In genomic region chr19:1606138-1606651, GRCh38 we compare ENCODE assay signal across 6 cellular contexts. TPM values are rescaled to one million over a fixed set of nuclear protein-coding genes. Genes with fewer than 3 reads are reported as not detected.
DNase-seq lines count a peak whose midpoint lies in the region; ATAC-seq and TF ChIP-seq lines count a peak whose summit lies in the region.

No MANE protein-coding gene starts in this region.

- H3K4me3 ChIP-seq in breast epithelium = peak overlapping the region; percentile 84 to 96 (median 92)
- peak overlapping the region; percentile 95 for H3K4me3 ChIP-seq in neuron (ENCODE audit: low read length)

- H3K27ac Mint-ChIP-seq in H9 = peak overlapping the region; percentile 96 to 98 (median 98); a peak in 5 of 7 replicates

- H3K4me1 ChIP-seq in H9 (ENCODE audit: insufficient read depth, low read length) (no peaks in the 10 kb centered on the region), breast epithelium (peaks cover 0 to 17% of the 10 kb centered on the region in 2 donors), neuron (ENCODE audit: insufficient read depth, low read length) (peaks cover 20% of the 10 kb centered on the region)

- H3K9me3 ChIP-seq in H9 (ENCODE audit: control insufficient read depth, low read depth, low read length) (no peaks in the 10 kb centered on the region), breast epithelium (no peaks in the 10 kb centered on the region), neuron (ENCODE audit: low read length) (no peaks in the 10 kb centered on the region)

- no peak overlapping the region for H3K4ac ChIP-seq in H9 (ENCODE audit: low read depth, low read length)

- no peak overlapping the region for H3K9ac ChIP-seq in H9 (ENCODE audit: extremely low read depth, insufficient read length, low read length)

- TF ChIP-seq POLR2A in breast epithelium (IDR thresholded peaks at IDR 0.05) = no peak

- H4K8ac ChIP-seq in H9 (replicated peaks; ENCODE audit: insufficient read length, low read depth, low read length) = no peak overlapping the region

- H2AK5ac ChIP-seq in H9 (ENCODE audit: insufficient read length, low read length) = no peak overlapping the region

- H3K18ac ChIP-seq in H9 (ENCODE audit: insufficient read length, low read depth, low read length) = no peak overlapping the region

- no CpG with 5 or more reads among the region's 16 CpGs for WGBS in H9 (ENCODE audit: extremely low coverage, insufficient read length, low lambda C conversion rate)

- no peak overlapping the region for H2BK15ac ChIP-seq in H9 (ENCODE audit: low read depth, low read length)

- no peak for TF ChIP-seq CTCF in H9 (conservative IDR thresholded peaks at IDR 0.05)
- no peak for TF ChIP-seq CTCF in breast epithelium (IDR thresholded peaks at IDR 0.05)

- H3K27ac ChIP-seq in H9 (ENCODE audit: insufficient read length, low read depth, low read length) (no peak overlapping the region), breast epithelium (peak overlapping the region; percentile 89 to 91)

- no peak overlapping the region for H4K91ac ChIP-seq in H9 (ENCODE audit: insufficient read length, low read depth, low read length)

- intact Hi-C loops in breast epithelium (cut with DNase I; ENCODE audit: low total_unique reads) = no loop called here

- no peaks in the 10 kb centered on the region for H3K9me3 Mint-ChIP-seq in H9

- peaks cover 4% of the 10 kb centered on the region for H3K79me1 ChIP-seq in H9 (ENCODE audit: insufficient read depth, low read depth, low read length, poor library complexity, severe bottlenecking)

- H3K4me2 ChIP-seq in H9 (ENCODE audit: insufficient read depth, insufficient read length, low read length) = peak overlapping the region; percentile 46

- H3K23ac ChIP-seq in H9 (ENCODE audit: insufficient read length, low read depth, low read length) = no peak overlapping the region

- H3K4me1 Mint-ChIP-seq in H9 = peaks cover 13 to 19% of the 10 kb centered on the region in 2 experiments

- H4K20me1 ChIP-seq in H9 (ENCODE audit: control insufficient read depth, insufficient read depth, insufficient read length) = no peaks in the 10 kb centered on the region

- peaks cover 9% of the 10 kb centered on the region for H3K23me2 ChIP-seq in H9 (ENCODE audit: insufficient read length, low read depth, low read length, poor library complexity, severe bottlenecking)

- no peaks in the 10 kb centered on the region for H3K36me3 ChIP-seq in breast epithelium
- H3K36me3 ChIP-seq in neuron (ENCODE audit: insufficient read depth, low read length) = peaks cover 18% of the 10 kb centered on the region

- ATAC-seq in GM21825 (IDR thresholded peaks at IDR 0.05; ENCODE audit: unreplicated experiment) (no peak), HG03378 (IDR thresholded peaks at IDR 0.05; ENCODE audit: unreplicated experiment) (no peak)

- H3T11ph ChIP-seq in H9 (ENCODE audit: low read length) = no peak overlapping the region

- H2BK5ac ChIP-seq in H9 (ENCODE audit: insufficient read length, low read length) = no peak overlapping the region

- no peak overlapping the region for H3K14ac ChIP-seq in H9 (ENCODE audit: insufficient read depth, low read length)

- no peak overlapping the region for H2BK120ac ChIP-seq in H9 (ENCODE audit: low read depth, low read length, poor library complexity, severe bottlenecking)

- H2BK12ac ChIP-seq in H9 (ENCODE audit: insufficient read length, low read depth, low read length) = no peak overlapping the region

- H3K27me3 ChIP-seq in H9 (ENCODE audit: insufficient read depth, low read length) = no peaks in the 10 kb centered on the region
- H3K27me3 ChIP-seq in breast epithelium = no peaks in the 10 kb centered on the region
- no peaks in the 10 kb centered on the region for H3K27me3 ChIP-seq in neuron (ENCODE audit: insufficient read depth, low read length)

- H3K27me3 Mint-ChIP-seq in H9 (ENCODE audit: low read depth) = no peaks in the 10 kb centered on the region; the same call in 1 of the 2 replicates

- H2AFZ ChIP-seq in H9 (ENCODE audit: low read length) (no peak overlapping the region), neuron (ENCODE audit: low read depth, low read length) (no peak overlapping the region)

- no peak overlapping the region for H4K5ac ChIP-seq in H9 (ENCODE audit: insufficient read length, low read depth, low read length)

- H2BK20ac ChIP-seq in H9 (ENCODE audit: low read depth, low read length, poor library complexity, severe bottlenecking) = no peak overlapping the region

- H3K36me3 Mint-ChIP-seq in H9 (ENCODE audit: insufficient read depth in 1 of 3, low read depth in 3 of 3) = peaks cover 10 to 27% (median 23%) of the 10 kb centered on the region in 3 experiments

- peaks cover 16% of the 10 kb centered on the region; the same call in 1 of the 2 replicates for H3K79me2 ChIP-seq in H9 (ENCODE audit: insufficient read depth, low read length)

- no peak for DNase-seq in H9
- DNase-seq in breast epithelium (ENCODE audit: low spot score in 2 of 2) = no peak
- DNase-seq in CD1c-positive myeloid dendritic cell (ENCODE audit: extremely low spot score) = no peak

- no peak overlapping the region for H3K56ac ChIP-seq in H9 (ENCODE audit: insufficient read length, low read depth, low read length)

- H3K4me3 Mint-ChIP-seq in H9 = peak overlapping the region; percentile 78 to 91

RNA-seq across cellular contexts. Expression of gene UQCR11, which starts 0.9 kb away (rescaled TPM):
- total RNA-seq in H9 (2021) = 166 and 174 TPM in 2 replicates
- 100 to 1,000 TPM in 1 of 3 donors, 10 to 100 TPM in 2; 59.6 to 117 (median 63.4) TPM for total RNA-seq in breast epithelium

RNA-seq across cellular contexts. Expression of gene MBD3, which starts 13.5 kb away (rescaled TPM):
- total RNA-seq in H9 (2021) (126 and 128 TPM in 2 replicates), breast epithelium (10 to 100 TPM; 51.8 to 71.3 (median 70.8) TPM)

RNA-seq across cellular contexts. Expression of gene MEX3D, which starts 38.1 kb away (rescaled TPM):
- total RNA-seq in H9 (2021) (70.4 and 75.9 TPM in 2 replicates), breast epithelium (10 to 100 TPM; 12.5 to 14.3 (median 12.6) TPM)

RNA-seq across cellular contexts. Expression of gene TCF3, which starts 46.2 kb away (rescaled TPM):
- total RNA-seq in H9 (2021) (304 TPM in 2 replicates), breast epithelium (10 to 100 TPM; 38.6 to 45.3 (median 42.3) TPM)
